ENCODE assay signal across 25 cellular contexts in the genomic region with DNA sequence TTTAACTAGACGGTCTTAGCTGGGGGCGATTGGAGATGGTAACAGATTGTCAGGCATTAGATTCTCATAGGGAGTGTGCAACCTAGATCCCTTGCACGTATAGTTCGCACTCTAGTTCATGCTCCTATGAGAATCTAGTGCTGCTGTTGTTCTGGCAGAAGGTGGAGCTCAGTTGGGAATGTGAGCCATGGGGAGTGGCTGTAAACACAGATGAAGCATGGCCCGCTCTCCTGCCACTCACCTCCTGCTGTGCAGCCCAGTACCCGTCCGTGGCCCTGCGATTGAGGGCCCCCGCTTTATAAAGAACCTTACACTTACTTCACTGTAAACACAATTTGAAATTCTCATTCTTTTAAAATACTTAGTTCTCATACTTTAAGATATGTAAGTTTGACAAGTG.
DNase-seq lines count a peak whose midpoint lies in the region; ATAC-seq and TF ChIP-seq lines count a peak whose summit lies in the region.
"Had no signal": no experiment of that assay in that cellular context is flagged by ENCODE, and none has a peak within 500 bp of the region (broad histone marks: within the 10 kb centered on the region; RNA-seq: fewer than 3 reads in every experiment).

No MANE protein-coding gene starts in this region.

- WGBS in stomach, 5 donors, result 40 to 55% (median 52%) methylated on average over 9 of the region's 9 CpGs

- DNase-seq in Daoy (ENCODE audit: low read depth), result peak; percentile 3
- peak in 1 of 2 donors; percentile 6 for DNase-seq in left colon
- DNase-seq in stomach, result peak; percentile 34
- DNase-seq in foreskin fibroblast, result no peak
- DNase-seq in activated naive CD4-positive, alpha-beta T cell treated with anti-CD3 and anti-CD28 coated beads, Interleukin-2, amount 50 U/mL, for 72 hours (ENCODE audit: low spot score in 2 of 2), result no peak
- DNase-seq: Caco-2; CD4-positive, alpha-beta T cell; DMS 273 treated with DMSO at 0.1 percent for 48 hours; DMS79 treated with DMSO at 0.1 percent for 48 hours; Karpas-422; MM.1S; NCI-H1048; NCI-H1417 treated with DMSO at 0.1 percent for 48 hours; NCI-H2029; NCI-H345; NCI-H524; OCI-M1; Right ventricle myocardium superior; SW 1271 had no signal

- peaks cover 0 to 16% (median 0%) of the 10 kb centered on the region in 3 donors for H3K27me3 ChIP-seq in stomach
- H3K27me3 ChIP-seq: BLaER1 had no signal

- H3K4me3 ChIP-seq in stomach (no peak overlapping the region), foreskin fibroblast (ENCODE audit: low read depth in 1 of 2, low read length in 2 of 2) (no peak overlapping the region)
- H3K4me3 ChIP-seq: BLaER1, SK-N-MC had no signal

- ATAC-seq in left colon (peak; percentile 50), HG03175 (IDR thresholded peaks at IDR 0.05; ENCODE audit: unreplicated experiment) (no peak)
- no peak for ATAC-seq in activated naive CD4-positive, alpha-beta T cell treated with anti-CD3 and anti-CD28 coated beads, Interleukin-2, amount 50 U/mL, for 72 hours
- ATAC-seq: HCT116 had no signal

- H3K4me1 ChIP-seq in stomach, result peaks cover 0 to 9% (median 3%) of the 10 kb centered on the region in 4 donors
- H3K4me1 ChIP-seq: Caco-2 had no signal

- H3K9me3 ChIP-seq in KOPT-K1 (ENCODE audit: insufficient read depth, low read length, poor library complexity, severe bottlenecking), result no peaks in the 10 kb centered on the region
- H3K9me3 ChIP-seq in stomach, result no peaks in the 10 kb centered on the region
- H3K9me3 ChIP-seq: BLaER1, Caco-2 had no signal

- intact Hi-C loops in left colon (cut with DNase I, micrococcal nuclease), result no loop called here
- intact Hi-C loops in stomach (cut with DNase I; ENCODE audit: low total_unique reads), result no loop called here

- no peak overlapping the region for H3K27ac Mint-ChIP-seq in activated naive CD4-positive, alpha-beta T cell treated with anti-CD3 and anti-CD28 coated beads, Interleukin-2, amount 50 U/mL, for 72 hours
- H3K27ac Mint-ChIP-seq: CD4-positive, alpha-beta T cell; IgD-negative memory B cell had no signal

- peak overlapping the region; percentile 84 for H3K27ac ChIP-seq in KOPT-K1 (ENCODE audit: low read depth, low read length, poor library complexity, severe bottlenecking)
- H3K27ac ChIP-seq in stomach, result no peak overlapping the region
- H3K27ac ChIP-seq: BLaER1, SK-N-MC had no signal

- H3K9me3 Mint-ChIP-seq in activated naive CD4-positive, alpha-beta T cell treated with anti-CD3 and anti-CD28 coated beads, Interleukin-2, amount 50 U/mL, for 72 hours, result peaks cover 0 to 11% of the 10 kb centered on the region in 2 donors
- H3K9me3 Mint-ChIP-seq: CD4-positive, alpha-beta T cell had no signal

- TF ChIP-seq CTCF in stomach (IDR thresholded peaks at IDR 0.05) (no peak), foreskin fibroblast (IDR thresholded peaks at IDR 0.05; ENCODE audit: low read depth, low read length) (no peak)

- H3K36me3 Mint-ChIP-seq in activated naive CD4-positive, alpha-beta T cell treated with anti-CD3 and anti-CD28 coated beads, Interleukin-2, amount 50 U/mL, for 72 hours, result peaks cover under 1% of the 10 kb centered on the region in 2 donors
- H3K36me3 Mint-ChIP-seq: IgD-negative memory B cell had no signal

- no peak for TF ChIP-seq POLR2A in stomach (IDR thresholded peaks at IDR 0.05)

- no peak for TF ChIP-seq EP300 in stomach (IDR thresholded peaks at IDR 0.05)

- H3K36me3 ChIP-seq in KOPT-K1 (ENCODE audit: insufficient read depth, low read length) (peaks cover 3% of the 10 kb centered on the region; the same call in 1 of the 2 replicates), stomach (no peaks in the 10 kb centered on the region)
- H3K36me3 ChIP-seq: BLaER1 had no signal

Comparison
In these comparisons a context has a peak if more than half of its experiments do, and no peak if none do; other contexts are left out.
1. DNase-seq: peak in Daoy (single experiment) and stomach (single experiment); none in foreskin fibroblast (0 of 2) and activated naive CD4-positive, alpha-beta T cell treated with anti-CD3 and anti-CD28 coated beads, Interleukin-2, amount 50 U/mL, for 72 hours (0 of 2).